Comparison of ENCODE assay signal across 8 cellular contexts in genomic region chr1:65002156-65002507, GRCh38. TPM values are rescaled to one million over a fixed set of nuclear protein-coding genes. Genes with fewer than 3 reads are reported as not detected.
DNase-seq lines count a peak whose midpoint lies in the region; ATAC-seq and TF ChIP-seq lines count a peak whose summit lies in the region.

No MANE protein-coding gene starts in this region.

- intact Hi-C loops in vagina (cut with DNase I) = loop anchor here (2.0 kb wide), 1 partner anchor 65 kb away; no protein-coding TSS in a partner anchor

- peak overlapping the region; percentile 95 for H3K27ac ChIP-seq in brain microvascular endothelial cell
- H3K27ac ChIP-seq in mesendoderm (ENCODE audit: low read depth, low read length) = no peak overlapping the region
- peak overlapping the region; percentile 92 for H3K27ac ChIP-seq in vagina

- H3K9me3 ChIP-seq in vagina = no peaks in the 10 kb centered on the region

- H2BK5ac ChIP-seq in mesendoderm (ENCODE audit: low read length) = no peak overlapping the region

- no peak overlapping the region for H2AK5ac ChIP-seq in mesendoderm (ENCODE audit: low read length)

- TF ChIP-seq CTCF in brain microvascular endothelial cell (IDR thresholded peaks at IDR 0.05; ENCODE audit: low read depth, low read length, missing control alignments) (no peak), vagina (IDR thresholded peaks at IDR 0.05) (no peak)

- peak overlapping the region; percentile 1 for H3K9ac ChIP-seq in mesendoderm (ENCODE audit: low read length)

- H2BK15ac ChIP-seq in mesendoderm (replicated peaks; ENCODE audit: low read depth) = no peak overlapping the region

- DNase-seq in stimulated activated CD4-positive, alpha-beta T cell treated with anti-CD3 and anti-CD28 coated beads, Interleukin-1b, Interleukin-23, amount 100 ng/mL, for 48 hours = peak; percentile 2
- DNase-seq in stimulated activated CD4-positive, alpha-beta T cell treated with anti-CD3 and anti-CD28 coated beads, Interleukin-4, amount 100 ng/mL, for 1 hour = no peak
- DNase-seq in brain microvascular endothelial cell (no peak), mesendoderm (no peak), vagina (ENCODE audit: extremely low spot score in 2 of 2) (no peak), NOMO-1 treated with dmso at 0.1 percent for 144 hours (lab: John Stamatoyannopoulos, UW; ENCODE audit: unreplicated experiment) (no peak)

- H3K4me1 ChIP-seq in mesendoderm (ENCODE audit: control insufficient read depth, low read depth, low read length) (peaks cover 4% of the 10 kb centered on the region), vagina (peaks cover 9% of the 10 kb centered on the region)

- H2BK120ac ChIP-seq in mesendoderm (ENCODE audit: low read depth, low read length) = no peak overlapping the region

- ATAC-seq in HG03439 (IDR thresholded peaks at IDR 0.05; ENCODE audit: unreplicated experiment) (no peak), HG02588 (IDR thresholded peaks at IDR 0.05; ENCODE audit: unreplicated experiment) (no peak)

- no peak overlapping the region for H4K8ac ChIP-seq in mesendoderm (ENCODE audit: low read depth, low read length)

- no peak overlapping the region for H4K5ac ChIP-seq in mesendoderm (ENCODE audit: low read length)

- peak overlapping the region; percentile 68 for H3K4me3 ChIP-seq in brain microvascular endothelial cell (ENCODE audit: low read depth, low read length)
- no peak overlapping the region for H3K4me3 ChIP-seq in mesendoderm (ENCODE audit: low read length)
- H3K4me3 ChIP-seq in vagina = peak overlapping the region; percentile 54 to 56

- no peak overlapping the region for H3K4ac ChIP-seq in mesendoderm (ENCODE audit: low read depth, low read length)

- no peaks in the 10 kb centered on the region for H3K79me1 ChIP-seq in mesendoderm (ENCODE audit: low read length)

- no peak overlapping the region for H3K23ac ChIP-seq in mesendoderm (ENCODE audit: low read length)

- H3K56ac ChIP-seq in mesendoderm (ENCODE audit: low read length) = peak overlapping the region; percentile 76

- peak in 1 of 2 donors; percentile 3 for TF ChIP-seq POLR2A in vagina (IDR thresholded peaks at IDR 0.05)

- peak overlapping the region; percentile 33 for H3K18ac ChIP-seq in mesendoderm (ENCODE audit: low read length)

- no peaks in the 10 kb centered on the region for H3K27me3 ChIP-seq in brain microvascular endothelial cell (replicated peaks)
- peaks cover 10% of the 10 kb centered on the region for H3K27me3 ChIP-seq in mesendoderm (ENCODE audit: insufficient read depth, low read length, poor library complexity)
- H3K27me3 ChIP-seq in vagina = no peaks in the 10 kb centered on the region

- H3K79me2 ChIP-seq in mesendoderm (ENCODE audit: control insufficient read depth, insufficient read depth, low read length) = no peaks in the 10 kb centered on the region

- in situ Hi-C loops in brain microvascular endothelial cell (cut with HindIII; ENCODE audit: low pct_ligation_motif_present, low sequenced_read_pairs) = no loop called here

- H3K4me2 ChIP-seq in mesendoderm (ENCODE audit: low read length) = peak overlapping the region; percentile 1

- H3K36me3 ChIP-seq in brain microvascular endothelial cell (replicated peaks) = no peaks in the 10 kb centered on the region
- no peaks in the 10 kb centered on the region for H3K36me3 ChIP-seq in mesendoderm (ENCODE audit: control insufficient read depth, insufficient read depth, low read length)
- no peaks in the 10 kb centered on the region for H3K36me3 ChIP-seq in vagina

- WGBS in mesendoderm (ENCODE audit: extremely low coverage, insufficient coverage, low lambda C conversion rate) = no CpG with 5 or more reads among the region's 12 CpGs

RNA-seq across cellular contexts. Expression of gene JAK1, which starts 35.8 kb away (rescaled TPM):
- 9.6 TPM for polyA plus RNA-seq in mesendoderm (2013, experiment 1 of 2)
- polyA plus RNA-seq in mesendoderm (2013, experiment 2 of 2) = 10.0 TPM
- total RNA-seq in vagina = 93.3 TPM
